In genomic region chr4:175810360-175810759, GRCh38 we compare ENCODE assay signal across 26 cellular contexts. TPM values are rescaled to one million over a fixed set of nuclear protein-coding genes. Genes with fewer than 3 reads are reported as not detected.
"Had no signal": no experiment of that assay in that cellular context is flagged by ENCODE, and none has a peak within 500 bp of the region (broad histone marks: within the 10 kb centered on the region; RNA-seq: fewer than 3 reads in every experiment).

No MANE protein-coding gene starts in this region.

- H2AFZ ChIP-seq: hepatocyte had no signal

- H3K27me3 ChIP-seq: foreskin keratinocyte, hepatocyte, neutrophil, right lobe of liver, testis, tibial nerve, upper lobe of right lung had no signal

- FAIRE-seq: colon, endothelial cell of umbilical vein, kidney had no signal

- H3K4me3 Mint-ChIP-seq: dendritic cell treated with granulocyte-macrophage colony-stimulating factor and Interleukin-4, amounts not matched to agents 40 ng/mL and 50 ng/mL, for 4 days; endodermal cell; memory B cell; mesothelial cell of epicardium; natural killer cell treated with Interleukin-12 subunit alpha and Interleukin-12 subunit beta and Interleukin-15 and Interleukin-18, amount 100 ng/mL, for 72 hours; stimulated activated effector memory CD8-positive, alpha-beta T cell treated with anti-CD3 and anti-CD28 coated beads, Interleukin-12 subunit alpha, Interleukin-12 subunit beta, amount 100 ng/mL, for 72 hours had no signal

- H3K9me3 ChIP-seq: left ventricle myocardium inferior, lower lobe of right lung, neutrophil, psoas muscle, right lobe of liver, testis, tibial nerve, upper lobe of right lung had no signal

- H3K36me3 ChIP-seq: left ventricle myocardium inferior, lower lobe of right lung, neutrophil, right lobe of liver, tibial nerve, upper lobe of right lung had no signal

- H3K27me3 Mint-ChIP-seq: dendritic cell treated with granulocyte-macrophage colony-stimulating factor and Interleukin-4, amounts not matched to agents 40 ng/mL and 50 ng/mL, for 4 days; memory B cell; natural killer cell treated with Interleukin-12 subunit alpha and Interleukin-12 subunit beta and Interleukin-15 and Interleukin-18, amount 100 ng/mL, for 72 hours had no signal

- H3K36me3 Mint-ChIP-seq: memory B cell; mesothelial cell of epicardium; natural killer cell treated with Interleukin-12 subunit alpha and Interleukin-12 subunit beta and Interleukin-15 and Interleukin-18, amount 100 ng/mL, for 72 hours; stimulated activated effector memory CD8-positive, alpha-beta T cell treated with anti-CD3 and anti-CD28 coated beads, Interleukin-12 subunit alpha, Interleukin-12 subunit beta, amount 100 ng/mL, for 72 hours had no signal

- H3K9me3 Mint-ChIP-seq: dendritic cell treated with granulocyte-macrophage colony-stimulating factor and Interleukin-4, amounts not matched to agents 40 ng/mL and 50 ng/mL, for 4 days; endodermal cell; memory B cell; mesothelial cell of epicardium; stimulated activated effector memory CD8-positive, alpha-beta T cell treated with anti-CD3 and anti-CD28 coated beads, Interleukin-12 subunit alpha, Interleukin-12 subunit beta, amount 100 ng/mL, for 72 hours had no signal

- H3K27ac ChIP-seq: foreskin keratinocyte, hepatocyte, left ventricle myocardium inferior, lower lobe of right lung, neutrophil, psoas muscle, right lobe of liver, testis, tibial nerve, upper lobe of right lung had no signal

- H3K4me3 ChIP-seq: hepatocyte, left ventricle myocardium inferior, lower lobe of right lung, psoas muscle, right lobe of liver, testis, tibial nerve, upper lobe of right lung had no signal

- H3K79me2 ChIP-seq: hepatocyte had no signal

- H3K4me1 ChIP-seq: foreskin keratinocyte, left ventricle myocardium inferior, lower lobe of right lung, psoas muscle, right lobe of liver, testis, tibial nerve, upper lobe of right lung had no signal

- H3K4me2 ChIP-seq: hepatocyte had no signal

- H3K4me1 Mint-ChIP-seq: stimulated activated effector memory CD8-positive, alpha-beta T cell treated with anti-CD3 and anti-CD28 coated beads, Interleukin-12 subunit alpha, Interleukin-12 subunit beta, amount 100 ng/mL, for 72 hours had no signal

- DNase-seq: endodermal cell; erythroblast; foreskin keratinocyte; kidney; left cardiac atrium; left ventricle myocardium inferior; lower lobe of right lung; psoas muscle; retina; right lobe of liver; stimulated activated CD4-positive, alpha-beta T cell treated with anti-CD3 and anti-CD28 coated beads, Interleukin-4, amount 100 ng/mL, for 1 hour; stimulated activated CD8-positive, alpha-beta memory T cell treated with anti-CD3 and anti-CD28 coated beads, Interleukin-4, amount 100 ng/mL, for 48 hours; stimulated activated naive CD8-positive, alpha-beta T cell treated with anti-CD3 and anti-CD28 coated beads, Interleukin-15, Interleukin-2, amounts not matched to agents 100 U/mL and 50 U/mL, for 24 hours; testis; upper lobe of right lung had no signal

- ATAC-seq: foreskin keratinocyte; left cardiac atrium; lower lobe of right lung; natural killer cell treated with Interleukin-12 subunit alpha and Interleukin-12 subunit beta and Interleukin-15 and Interleukin-18, amount 100 ng/mL, for 72 hours; psoas muscle; right lobe of liver; stimulated activated effector memory CD8-positive, alpha-beta T cell treated with anti-CD3 and anti-CD28 coated beads, Interleukin-12 subunit alpha, Interleukin-12 subunit beta, amount 100 ng/mL, for 72 hours; stimulated activated naive CD8-positive, alpha-beta T cell treated with anti-CD3 and anti-CD28 coated beads, Interleukin-15, Interleukin-2, amounts not matched to agents 100 U/mL and 50 U/mL, for 24 hours; upper lobe of right lung had no signal

- H3K27ac Mint-ChIP-seq: dendritic cell treated with granulocyte-macrophage colony-stimulating factor and Interleukin-4, amounts not matched to agents 40 ng/mL and 50 ng/mL, for 4 days; endodermal cell; memory B cell; mesothelial cell of epicardium; natural killer cell treated with Interleukin-12 subunit alpha and Interleukin-12 subunit beta and Interleukin-15 and Interleukin-18, amount 100 ng/mL, for 72 hours; stimulated activated effector memory CD8-positive, alpha-beta T cell treated with anti-CD3 and anti-CD28 coated beads, Interleukin-12 subunit alpha, Interleukin-12 subunit beta, amount 100 ng/mL, for 72 hours had no signal

RNA-seq across cellular contexts. Expression of gene GPM6A, which starts 1.7 kb away (rescaled TPM):
- total RNA-seq: foreskin keratinocyte; natural killer cell treated with Interleukin-12 subunit alpha and Interleukin-12 subunit beta and Interleukin-15 and Interleukin-18, amount 100 ng/mL, for 72 hours; osteoblast had no signal
- polyA plus RNA-seq: foreskin keratinocyte had no signal
